Comparison of ENCODE assay signal across 19 cellular contexts in the genomic region with DNA sequence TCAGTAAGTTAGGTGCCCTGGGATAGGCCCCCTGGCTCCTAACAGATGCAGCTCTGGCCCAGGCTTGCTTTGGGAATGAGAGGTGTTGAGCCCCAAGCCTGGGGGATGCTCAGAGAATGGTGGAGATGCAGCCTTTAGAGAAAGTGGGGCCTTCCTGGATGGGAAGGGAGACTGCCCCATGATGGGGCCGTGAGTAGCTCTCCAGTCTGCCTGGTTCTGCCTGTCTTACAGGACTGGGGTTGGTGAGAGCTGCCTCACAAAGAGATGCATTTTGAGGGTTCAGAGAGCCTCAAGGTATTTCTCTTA. TPM values are rescaled to one million over a fixed set of nuclear protein-coding genes. Genes with fewer than 3 reads are reported as not detected.
A peak's percentile ranks its signal among the peaks of the same experiment; 100 is the strongest.
DNase-seq lines count a peak whose midpoint lies in the region; ATAC-seq, FAIRE-seq and TF ChIP-seq lines count a peak whose summit lies in the region.
"Had no signal": no experiment of that assay in that cellular context is flagged by ENCODE, and none has a peak within 500 bp of the region (broad histone marks: within the 10 kb centered on the region; RNA-seq: fewer than 3 reads in every experiment).

No MANE protein-coding gene starts in this region.

- H2BK15ac ChIP-seq in H9 (ENCODE audit: low read depth, low read length): no peak overlapping the region

- H3K9me3 ChIP-seq in H9 (ENCODE audit: control insufficient read depth, low read depth, low read length): no peaks in the 10 kb centered on the region
- no peaks in the 10 kb centered on the region for H3K9me3 ChIP-seq in iPS-15b (ENCODE audit: control insufficient read depth, insufficient read depth, low read length)
- H3K9me3 ChIP-seq: BE2C had no signal

- H3K27me3 Mint-ChIP-seq in H9 (ENCODE audit: low read depth) (no peaks in the 10 kb centered on the region), chondrocyte (ENCODE audit: low read depth) (peaks cover 40% of the 10 kb centered on the region)
- H3K27me3 Mint-ChIP-seq in stimulated activated memory B cell treated with anti-CD40 and anti-IgM and Interleukin-4, amounts not matched to agents 10 μg/mL and 1 μg/mL and 100 μg/mL, for 72 hours: peaks cover 19% of the 10 kb centered on the region

- H3K9ac ChIP-seq in H9 (ENCODE audit: extremely low read depth, insufficient read length, low read length) (peak overlapping the region; percentile 30), iPS-15b (ENCODE audit: low read depth, low read length) (peak overlapping the region; percentile 99)
- H3K9ac ChIP-seq: GM23248 had no signal

- no peak overlapping the region for H4K8ac ChIP-seq in H9 (replicated peaks; ENCODE audit: insufficient read length, low read depth, low read length)

- H3K4me2 ChIP-seq in H9 (ENCODE audit: insufficient read depth, insufficient read length, low read length): peak overlapping the region; percentile 90

- no peak overlapping the region for H2BK20ac ChIP-seq in H9 (ENCODE audit: low read depth, low read length, poor library complexity, severe bottlenecking)

- H3K9me3 Mint-ChIP-seq in H9: no peaks in the 10 kb centered on the region; a peak in 1 of 5 replicates
- H3K9me3 Mint-ChIP-seq in chondrocyte (ENCODE audit: low read depth): no peaks in the 10 kb centered on the region
- no peaks in the 10 kb centered on the region for H3K9me3 Mint-ChIP-seq in stimulated activated memory B cell treated with anti-CD40 and anti-IgM and Interleukin-4, amounts not matched to agents 10 μg/mL and 1 μg/mL and 100 μg/mL, for 72 hours
- no peaks in the 10 kb centered on the region for H3K9me3 Mint-ChIP-seq in activated naive CD4-positive, alpha-beta T cell treated with anti-CD3 and anti-CD28 coated beads, Interleukin-2, amount 50 U/mL, for 72 hours
- H3K9me3 Mint-ChIP-seq: CD4-positive, alpha-beta T cell; IgD-negative memory B cell had no signal

- DNase-seq in H9 (no peak), chondrocyte (ENCODE audit: low spot score) (peak; percentile 47), GM19239 (ENCODE audit: insufficient read length, low spot score) (no peak), NOMO-1 (lab: John Stamatoyannopoulos, UW; ENCODE audit: unreplicated experiment in 2 of 2) (no peak), RWPE1 (ENCODE audit: low spot score) (no peak)
- no peak for DNase-seq in activated naive CD4-positive, alpha-beta T cell treated with anti-CD3 and anti-CD28 coated beads, Interleukin-2, amount 50 U/mL, for 72 hours (ENCODE audit: low spot score in 2 of 2)
- DNase-seq: BE2C; CD4-positive, alpha-beta T cell; DMS79; GM23248; NCI-H1417; NCI-H1930; NCI-H69; NK-92 treated with Interleukin-12 subunit alpha and Interleukin-12 subunit beta, amount 100 ng/mL, for 24 hours; RPMI8226 had no signal

- no peak overlapping the region for H2AFZ ChIP-seq in H9 (ENCODE audit: low read length)
- H2AFZ ChIP-seq: GM23248 had no signal

- H4K20me1 ChIP-seq in H9 (ENCODE audit: control insufficient read depth, insufficient read depth, insufficient read length): no peaks in the 10 kb centered on the region

- H3K23ac ChIP-seq in H9 (ENCODE audit: insufficient read length, low read depth, low read length): no peak overlapping the region

- no peaks in the 10 kb centered on the region for H3K36me3 ChIP-seq in iPS-15b (ENCODE audit: control insufficient read depth, insufficient read depth, low read length)
- H3K36me3 ChIP-seq: BE2C had no signal

- CTCF ChIA-PET in RWPE1 (lab: Yijun Ruan, JAX): interaction anchor here (0.6 kb wide), 1 partner anchor 90 kb away, joined by 4 read pairs; no protein-coding TSS in a partner anchor

- H3K4me3 Mint-ChIP-seq in H9: peak overlapping the region; percentile 92 to 96
- H3K4me3 Mint-ChIP-seq in chondrocyte (ENCODE audit: unreplicated experiment): no peak overlapping the region
- H3K4me3 Mint-ChIP-seq in stimulated activated memory B cell treated with anti-CD40 and anti-IgM and Interleukin-4, amounts not matched to agents 10 μg/mL and 1 μg/mL and 100 μg/mL, for 72 hours: no peak overlapping the region
- H3K4me3 Mint-ChIP-seq: CD4-positive, alpha-beta T cell; IgD-negative memory B cell had no signal

- POLR2A ChIA-PET in RWPE1 (lab: Yijun Ruan, JAX; ENCODE audit: low non-redundant PET): no interaction called here

- no peak overlapping the region for H4K5ac ChIP-seq in H9 (ENCODE audit: insufficient read length, low read depth, low read length)

- no peak overlapping the region for H3K56ac ChIP-seq in H9 (ENCODE audit: insufficient read length, low read depth, low read length)

- H3K27ac ChIP-seq in H9 (ENCODE audit: insufficient read length, low read depth, low read length) (peak overlapping the region; percentile 6), RWPE1 (no peak overlapping the region)
- H3K27ac ChIP-seq: GM23248 had no signal

- peaks cover 40% of the 10 kb centered on the region for H3K79me2 ChIP-seq in H9 (ENCODE audit: insufficient read depth, low read length)

- H3K4me1 Mint-ChIP-seq in H9 (peaks cover 47 to 52% of the 10 kb centered on the region in 2 experiments), chondrocyte (ENCODE audit: low read depth) (peaks cover 4% of the 10 kb centered on the region)
- no peaks in the 10 kb centered on the region for H3K4me1 Mint-ChIP-seq in stimulated activated memory B cell treated with anti-CD40 and anti-IgM and Interleukin-4, amounts not matched to agents 10 μg/mL and 1 μg/mL and 100 μg/mL, for 72 hours
- H3K4me1 Mint-ChIP-seq: IgD-negative memory B cell had no signal

- H3K36me3 Mint-ChIP-seq in H9 (ENCODE audit: insufficient read depth in 1 of 3, low read depth in 3 of 3) (peaks cover 11 to 19% (median 17%) of the 10 kb centered on the region in 3 experiments; a peak in 6 of 7 replicates), chondrocyte (ENCODE audit: low read depth) (no peaks in the 10 kb centered on the region)
- no peaks in the 10 kb centered on the region for H3K36me3 Mint-ChIP-seq in stimulated activated memory B cell treated with anti-CD40 and anti-IgM and Interleukin-4, amounts not matched to agents 10 μg/mL and 1 μg/mL and 100 μg/mL, for 72 hours
- H3K36me3 Mint-ChIP-seq in activated naive CD4-positive, alpha-beta T cell treated with anti-CD3 and anti-CD28 coated beads, Interleukin-2, amount 50 U/mL, for 72 hours: no peaks in the 10 kb centered on the region

- H3T11ph ChIP-seq in H9 (ENCODE audit: low read length): no peak overlapping the region

- peak overlapping the region; percentile 29 for H3K18ac ChIP-seq in H9 (ENCODE audit: insufficient read length, low read depth, low read length)

- no peak overlapping the region for H4K91ac ChIP-seq in H9 (ENCODE audit: insufficient read length, low read depth, low read length)

- no peak overlapping the region for H2BK12ac ChIP-seq in H9 (ENCODE audit: insufficient read length, low read depth, low read length)

- no peak for FAIRE-seq in GM19239 (lab: Jason Lieb, UNC)
- FAIRE-seq: G401.6 had no signal

- H3K4ac ChIP-seq in H9 (ENCODE audit: low read depth, low read length): no peak overlapping the region

- H3K79me1 ChIP-seq in H9 (ENCODE audit: insufficient read depth, low read depth, low read length, poor library complexity, severe bottlenecking): no peaks in the 10 kb centered on the region

- H3K4me1 ChIP-seq in H9 (ENCODE audit: insufficient read depth, low read length) (peaks cover 3% of the 10 kb centered on the region; the same call in 1 of the 2 replicates), iPS-15b (ENCODE audit: control insufficient read depth, insufficient read depth, low read length) (peaks cover 7% of the 10 kb centered on the region)
- H3K4me1 ChIP-seq: BE2C had no signal

- H3K27ac Mint-ChIP-seq in H9 (peak overlapping the region; percentile 92 to 98 (median 97)), chondrocyte (ENCODE audit: unreplicated experiment) (no peak overlapping the region)
- no peak overlapping the region for H3K27ac Mint-ChIP-seq in stimulated activated memory B cell treated with anti-CD40 and anti-IgM and Interleukin-4, amounts not matched to agents 10 μg/mL and 1 μg/mL and 100 μg/mL, for 72 hours
- no peak overlapping the region for H3K27ac Mint-ChIP-seq in activated naive CD4-positive, alpha-beta T cell treated with anti-CD3 and anti-CD28 coated beads, Interleukin-2, amount 50 U/mL, for 72 hours
- H3K27ac Mint-ChIP-seq: CD4-positive, alpha-beta T cell; IgD-negative memory B cell had no signal

- peaks cover 29% of the 10 kb centered on the region for H3K23me2 ChIP-seq in H9 (ENCODE audit: insufficient read length, low read depth, low read length, poor library complexity, severe bottlenecking)

- no peak overlapping the region for H2AK5ac ChIP-seq in H9 (ENCODE audit: insufficient read length, low read length)

- no peak overlapping the region for H2BK120ac ChIP-seq in H9 (ENCODE audit: low read depth, low read length, poor library complexity, severe bottlenecking)

- no CpG with 5 or more reads among the region's 1 CpG for WGBS in H9 (ENCODE audit: extremely low coverage, insufficient read length, low lambda C conversion rate)

- peak overlapping the region; percentile 0; the same call in 1 of the 2 replicates for H3K14ac ChIP-seq in H9 (ENCODE audit: insufficient read depth, low read length)

- H2BK5ac ChIP-seq in H9 (ENCODE audit: insufficient read length, low read length): no peak overlapping the region

- peak overlapping the region; percentile 94 for H3K4me3 ChIP-seq in iPS-15b (ENCODE audit: low read depth, low read length)
- H3K4me3 ChIP-seq: GM23248 had no signal

- H3K27me3 ChIP-seq in H9 (ENCODE audit: insufficient read depth, low read length) (no peaks in the 10 kb centered on the region), iPS-15b (ENCODE audit: control insufficient read depth, insufficient read depth, low read length) (no peaks in the 10 kb centered on the region)

- TF ChIP-seq CTCF in H9 (conservative IDR thresholded peaks at IDR 0.05): no peak
- TF ChIP-seq CTCF in chondrocyte (IDR thresholded peaks at IDR 0.05): no peak
- no peak for TF ChIP-seq CTCF in RWPE1 (conservative IDR thresholded peaks at IDR 0.05; ENCODE audit: low read depth)

- peak; percentile 24 for ATAC-seq in stimulated activated memory B cell treated with anti-CD40 and anti-IgM and Interleukin-4, amounts not matched to agents 10 μg/mL and 1 μg/mL and 100 μg/mL, for 72 hours
- no peak for ATAC-seq in activated naive CD4-positive, alpha-beta T cell treated with anti-CD3 and anti-CD28 coated beads, Interleukin-2, amount 50 U/mL, for 72 hours

RNA-seq across cellular contexts. Expression of a gene that starts 0.5 kb away (rescaled TPM):
- 104 and 105 TPM in 2 replicates for total RNA-seq in H9 (2021)
- total RNA-seq in chondrocyte: not detected in 3 replicates
- not detected for total RNA-seq in activated naive CD4-positive, alpha-beta T cell treated with anti-CD3 and anti-CD28 coated beads, Interleukin-2, amount 50 U/mL, for 72 hours
- total RNA-seq: CD4-positive, alpha-beta T cell; GM23248 had no signal

RNA-seq across cellular contexts. Expression of a gene that starts 45.0 kb away (rescaled TPM):
- total RNA-seq in H9 (2021): 79.1 and 80.9 TPM in 2 replicates
- 31.0 to 40.9 TPM (median 34.7 TPM) in 3 replicates for total RNA-seq in chondrocyte
- 10 to 100 TPM; 40.0 to 48.0 TPM for total RNA-seq in activated naive CD4-positive, alpha-beta T cell treated with anti-CD3 and anti-CD28 coated beads, Interleukin-2, amount 50 U/mL, for 72 hours

Comparison
In these comparisons a context has a peak if more than half of its experiments do, and no peak if none do; other contexts are left out.
1. H3K27ac Mint-ChIP-seq: peak in H9 (3 of 3); none in chondrocyte (single experiment), stimulated activated memory B cell treated with anti-CD40 and anti-IgM and Interleukin-4, amounts not matched to agents 10 μg/mL and 1 μg/mL and 100 μg/mL, for 72 hours (single experiment) and activated naive CD4-positive, alpha-beta T cell treated with anti-CD3 and anti-CD28 coated beads, Interleukin-2, amount 50 U/mL, for 72 hours (0 of 2).
2. H3K4me3 Mint-ChIP-seq: peak in H9 (2 of 2); none in chondrocyte (single experiment) and stimulated activated memory B cell treated with anti-CD40 and anti-IgM and Interleukin-4, amounts not matched to agents 10 μg/mL and 1 μg/mL and 100 μg/mL, for 72 hours (single experiment).
3. RNA of a gene that starts 0.5 kb away (total RNA-seq): 104 to 105 TPM in H9; not detected in chondrocyte and not detected in activated naive CD4-positive, alpha-beta T cell treated with anti-CD3 and anti-CD28 coated beads, Interleukin-2, amount 50 U/mL, for 72 hours; every median in the first group is over 100 times any median in the second.